26 cellular contexts compared by ENCODE assay signal in genomic region chr10:123569436-123570010, GRCh38.
"Had no signal": no experiment of that assay in that cellular context is flagged by ENCODE, and none has a peak within 500 bp of the region (broad histone marks: within the 10 kb centered on the region; RNA-seq: fewer than 3 reads in every experiment).

No MANE protein-coding gene starts in this region.

- H3K27me3 ChIP-seq: testis, vagina had no signal

- H3K27ac ChIP-seq: breast epithelium, esophagus muscularis mucosa, foreskin keratinocyte, heart right ventricle, left ventricle myocardium inferior, spleen, testis, transverse colon, vagina, VCaP had no signal

- H3K4me3 ChIP-seq: breast epithelium, esophagus muscularis mucosa, heart right ventricle, left ventricle myocardium inferior, spleen, testis, transverse colon, vagina had no signal

- DNase-seq: activated CD4-positive, alpha-beta T cell treated with anti-CD3 and anti-CD28 coated beads for 48 hours; activated CD4-positive, alpha-beta T cell treated with anti-CD3 and anti-CD28 coated beads, Interleukin-2, amount 50 U/mL, for 48 hours; activated CD8-positive, alpha-beta memory T cell treated with anti-CD3 and anti-CD28 coated beads for 24 hours; activated effector memory CD4-positive, alpha-beta T cell treated with Interleukin-2 at 50 U/mL for 16 hours; activated naive CD4-positive, alpha-beta T cell treated with Interleukin-2 at 50 U/mL for 16 hours; activated naive CD8-positive, alpha-beta T cell treated with anti-CD3 and anti-CD28 coated beads, Interleukin-2, amount 10 ng/mL, durations not matched to agents 7 days and 5 days; amniotic stem cell; foreskin keratinocyte; heart right ventricle; kidney glomerular epithelial cell; left ventricle myocardium inferior; mammary epithelial cell; naive B cell; occipital lobe; right cardiac atrium; spleen; stimulated activated CD4-positive, alpha-beta T cell treated with anti-CD3 and anti-CD28 coated beads, Interleukin-2, amount 100 ng/mL, for 48 hours; stimulated activated naive CD4-positive, alpha-beta T cell treated with Interleukin-2 at 50 U/mL for 16 hours; SW 1271; T-helper 9 cell; testis; transverse colon had no signal

- ATAC-seq: foreskin keratinocyte, right cardiac atrium had no signal

- H3K9me3 ChIP-seq: breast epithelium, esophagus muscularis mucosa, heart right ventricle, left ventricle myocardium inferior, spleen, testis, transverse colon, vagina had no signal

- H3K36me3 ChIP-seq: breast epithelium, esophagus muscularis mucosa, heart right ventricle, left ventricle myocardium inferior, spleen, transverse colon, vagina had no signal

- H3K4me1 ChIP-seq: breast epithelium, esophagus muscularis mucosa, foreskin keratinocyte, heart right ventricle, left ventricle myocardium inferior, spleen, testis, transverse colon, vagina had no signal
